In genomic region chr19:29663861-29664752, GRCh38 we compare ENCODE assay signal across 9 cellular contexts. TPM values are rescaled to one million over a fixed set of nuclear protein-coding genes. Genes with fewer than 3 reads are reported as not detected.
A peak's percentile ranks its signal among the peaks of the same experiment; 100 is the strongest.
DNase-seq lines count a peak whose midpoint lies in the region; ATAC-seq, FAIRE-seq and TF ChIP-seq lines count a peak whose summit lies in the region.
"Had no signal": no experiment of that assay in that cellular context is flagged by ENCODE, and none has a peak within 500 bp of the region (broad histone marks: within the 10 kb centered on the region; RNA-seq: fewer than 3 reads in every experiment).

No MANE protein-coding gene starts in this region.

- peaks cover 4% of the 10 kb centered on the region in 2 donors for H3K36me3 Mint-ChIP-seq in activated T-cell treated with anti-CD3 and anti-CD28 coated beads, Interleukin-2, amount 50 U/mL, for 72 hours (ENCODE audit: insufficient read depth in 2 of 2)

- peak overlapping the region; percentile 94 for H3K27ac ChIP-seq in keratinocyte (ENCODE audit: control insufficient read depth, insufficient read depth, low read length)
- peak overlapping the region; percentile 85 for H3K27ac ChIP-seq in suprapubic skin

- no peak for TF ChIP-seq CTCF in keratinocyte (optimal IDR thresholded peaks at IDR 0.05 in 1 of 3, IDR thresholded peaks at IDR 0.05 in 1 of 3, conservative IDR thresholded peaks at IDR 0.05 in 1 of 3; ENCODE audit: extremely low read depth in 1 of 3, insufficient read depth in 2 of 3, low read length in 3 of 3)
- TF ChIP-seq CTCF in suprapubic skin (IDR thresholded peaks at IDR 0.05) = no peak

- no peak for TF ChIP-seq POLR2A in suprapubic skin (IDR thresholded peaks at IDR 0.05)

- H2AFZ ChIP-seq in keratinocyte (ENCODE audit: control insufficient read depth, low read length) = no peak overlapping the region

- H3K4me3 Mint-ChIP-seq in activated T-cell treated with anti-CD3 and anti-CD28 coated beads, Interleukin-2, amount 50 U/mL, for 72 hours = peak overlapping the region; percentile 69 to 85

- dilution Hi-C loops in keratinocyte (cut with MboI; ENCODE audit: extremely low pct_ligation_motif_present, low sequenced_read_pairs) = no loop called here

- peaks cover 3% of the 10 kb centered on the region for H4K20me1 ChIP-seq in keratinocyte (ENCODE audit: control insufficient read depth, extremely low read depth, insufficient read depth, low read length)

- H3K4me3 ChIP-seq in keratinocyte (ENCODE audit: control insufficient read depth in 2 of 3, extremely low read depth in 1 of 3, insufficient read depth in 2 of 3, low read depth in 1 of 3, low read length in 3 of 3) = peak overlapping the region; percentile 24 to 90 (median 56)
- H3K4me3 ChIP-seq in suprapubic skin = peak overlapping the region; percentile 74

- no peak for ATAC-seq in activated T-cell treated with anti-CD3 and anti-CD28 coated beads, Interleukin-2, amount 50 U/mL, for 72 hours (replicated peaks in 1 of 2)
- no peak for ATAC-seq in HG03175 (IDR thresholded peaks at IDR 0.05; ENCODE audit: unreplicated experiment)
- no peak for ATAC-seq in GM21381 (IDR thresholded peaks at IDR 0.05; ENCODE audit: unreplicated experiment)

- H3K4me2 ChIP-seq in keratinocyte (ENCODE audit: control insufficient read depth, extremely low read depth, insufficient read depth, low read depth, low read length) = peak overlapping the region; percentile 90

- H3K36me3 ChIP-seq in keratinocyte (ENCODE audit: control insufficient read depth in 2 of 2, extremely low read depth in 1 of 2, insufficient read depth in 2 of 2, low read length in 2 of 2) (peaks cover 0 to 1% of the 10 kb centered on the region in 2 experiments), suprapubic skin (no peaks in the 10 kb centered on the region)

- no peaks in the 10 kb centered on the region for H3K9me3 Mint-ChIP-seq in activated T-cell treated with anti-CD3 and anti-CD28 coated beads, Interleukin-2, amount 50 U/mL, for 72 hours

- no peak for TF ChIP-seq EP300 in suprapubic skin (IDR thresholded peaks at IDR 0.05)

- peaks cover 63% of the 10 kb centered on the region for H3K4me1 Mint-ChIP-seq in activated T-cell treated with anti-CD3 and anti-CD28 coated beads, Interleukin-2, amount 50 U/mL, for 72 hours (ENCODE audit: low read depth)

- H3K9ac ChIP-seq in keratinocyte (ENCODE audit: control insufficient read depth, extremely low read depth, insufficient read depth, low read length) = peak overlapping the region; percentile 85

- H3K79me2 ChIP-seq in keratinocyte (ENCODE audit: control insufficient read depth, insufficient read depth, low read length) = peaks cover 45% of the 10 kb centered on the region

- no peaks in the 10 kb centered on the region for H3K27me3 Mint-ChIP-seq in activated T-cell treated with anti-CD3 and anti-CD28 coated beads, Interleukin-2, amount 50 U/mL, for 72 hours (ENCODE audit: low read depth)

- no peaks in the 10 kb centered on the region for H3K9me3 ChIP-seq in keratinocyte (ENCODE audit: control insufficient read depth, low read depth, low read length)
- no peaks in the 10 kb centered on the region for H3K9me3 ChIP-seq in suprapubic skin

- FAIRE-seq in keratinocyte (lab: Jason Lieb, UNC) = peak; percentile 92

- H3K27me3 ChIP-seq in keratinocyte (ENCODE audit: control insufficient read depth, extremely low read depth, insufficient read depth, low read length) = no peaks in the 10 kb centered on the region
- no peaks in the 10 kb centered on the region for H3K27me3 ChIP-seq in suprapubic skin

- peak; percentile 14 for DNase-seq in activated CD4-positive, alpha-beta T cell treated with anti-CD3 and anti-CD28 coated beads for 48 hours
- DNase-seq in activated CD4-positive, alpha-beta T cell treated with anti-CD3 and anti-CD28 coated beads for 4 hours = no peak
- no peak for DNase-seq in activated T-cell treated with anti-CD3 and anti-CD28 coated beads, Interleukin-2, amount 50 U/mL, for 72 hours
- DNase-seq in keratinocyte (ENCODE audit: low read depth, low spot score) = peak; percentile 65
- DNase-seq in suprapubic skin (ENCODE audit: low spot score in 2 of 2) = peak in 1 of 2 donors; percentile 65
- no peak for DNase-seq in HUDEP-2 (lab: John Stamatoyannopoulos, UW; ENCODE audit: unreplicated experiment in 76 of 76)
- DNase-seq: SIG-M5 had no signal

- 51% methylated on average over 16 of the region's 19 CpGs for WGBS in suprapubic skin

- H3K27ac Mint-ChIP-seq in activated T-cell treated with anti-CD3 and anti-CD28 coated beads, Interleukin-2, amount 50 U/mL, for 72 hours = no peak overlapping the region

- H3K4me1 ChIP-seq in keratinocyte (ENCODE audit: control insufficient read depth, extremely low read depth, insufficient read depth, low read length) = peaks cover 58% of the 10 kb centered on the region
- H3K4me1 ChIP-seq in suprapubic skin = peaks cover 81% of the 10 kb centered on the region

- H3K9me1 ChIP-seq in keratinocyte (ENCODE audit: control insufficient read depth, extremely low read depth, insufficient read depth, low read length) = peaks cover 3% of the 10 kb centered on the region

RNA-seq across cellular contexts. Expression of gene PLEKHF1, which starts 1.2 kb away (rescaled TPM):
- total RNA-seq in activated T-cell treated with anti-CD3 and anti-CD28 coated beads, Interleukin-2, amount 50 U/mL, for 72 hours = 10 to 100 TPM; 21.3 to 21.5 TPM
- polyA plus RNA-seq in keratinocyte = 9.4 to 22.0 TPM (median 11.4 TPM) in 3 replicates
- polyA plus RNA-seq in keratinocyte (2011; ENCODE audit: low read depth) = 4.2 TPM
- polyA plus RNA-seq in keratinocyte (2011; cell fraction: cytosol; rRNA removed) = 7.8 and 18.2 TPM in 2 replicates
- 20.9 and 25.8 TPM in 2 replicates for polyA plus RNA-seq in keratinocyte (2011; cell fraction: nucleus; rRNA removed)
- polyA plus RNA-seq in keratinocyte (2012; ENCODE audit: low replicate concordance) = 8.8 and 15.1 TPM in 2 replicates
- polyA minus RNA-seq in keratinocyte = 7.9 to 16.5 TPM (median 14.5 TPM) in 3 replicates
- 42.6 TPM for polyA minus RNA-seq in keratinocyte (2011; cell fraction: cytosol; rRNA and poly(A)+ RNA removed)
- 16.8 and 22.4 TPM in 2 replicates for polyA minus RNA-seq in keratinocyte (2011; cell fraction: nucleus; rRNA and poly(A)+ RNA removed)
- total RNA-seq in suprapubic skin = 10 to 100 TPM in 2 of 4 donors, 1 to 10 TPM in 2; 4.5 to 18.8 (median 9.7) TPM

RNA-seq across cellular contexts. Expression of gene C19orf12, which starts 51.0 kb away (rescaled TPM):
- total RNA-seq in activated T-cell treated with anti-CD3 and anti-CD28 coated beads, Interleukin-2, amount 50 U/mL, for 72 hours = 10 to 100 TPM; 32.1 to 35.6 TPM
- 10.9 to 14.0 TPM (median 12.3 TPM) in 3 replicates for polyA plus RNA-seq in keratinocyte
- 2.4 TPM for polyA plus RNA-seq in keratinocyte (2011; ENCODE audit: low read depth)
- polyA plus RNA-seq in keratinocyte (2011; cell fraction: cytosol; rRNA removed) = 14.3 TPM in 2 replicates
- 11.1 and 14.6 TPM in 2 replicates for polyA plus RNA-seq in keratinocyte (2011; cell fraction: nucleus; rRNA removed)
- 7.1 and 12.1 TPM in 2 replicates for polyA plus RNA-seq in keratinocyte (2012; ENCODE audit: low replicate concordance)
- 5.1 to 9.0 TPM (median 6.1 TPM) in 3 replicates for polyA minus RNA-seq in keratinocyte
- 9.6 TPM for polyA minus RNA-seq in keratinocyte (2011; cell fraction: cytosol; rRNA and poly(A)+ RNA removed)
- polyA minus RNA-seq in keratinocyte (2011; cell fraction: nucleus; rRNA and poly(A)+ RNA removed) = 4.6 and 6.7 TPM in 2 replicates
- total RNA-seq in suprapubic skin = 10 to 100 TPM; 19.6 to 35.8 (median 27.3) TPM

RNA-seq across cellular contexts. Expression of gene POP4, which starts 58.0 kb away (rescaled TPM):
- total RNA-seq in activated T-cell treated with anti-CD3 and anti-CD28 coated beads, Interleukin-2, amount 50 U/mL, for 72 hours = 10 to 100 TPM; 62.6 to 65.3 TPM
- 93.9 to 110 TPM (median 104 TPM) in 3 replicates for polyA plus RNA-seq in keratinocyte
- polyA plus RNA-seq in keratinocyte (2011; ENCODE audit: low read depth) = 43.6 TPM
- polyA plus RNA-seq in keratinocyte (2011; cell fraction: cytosol; rRNA removed) = 93.0 and 151 TPM in 2 replicates
- polyA plus RNA-seq in keratinocyte (2011; cell fraction: nucleus; rRNA removed) = 98.5 and 104 TPM in 2 replicates
- 60.3 and 71.0 TPM in 2 replicates for polyA plus RNA-seq in keratinocyte (2012; ENCODE audit: low replicate concordance)
- 25.0 to 59.3 TPM (median 39.3 TPM) in 3 replicates for polyA minus RNA-seq in keratinocyte
- polyA minus RNA-seq in keratinocyte (2011; cell fraction: cytosol; rRNA and poly(A)+ RNA removed) = 98.0 TPM
- 21.5 and 31.6 TPM in 2 replicates for polyA minus RNA-seq in keratinocyte (2011; cell fraction: nucleus; rRNA and poly(A)+ RNA removed)
- 10 to 100 TPM; 35.4 to 76.8 (median 62.6) TPM for total RNA-seq in suprapubic skin

Comparison
In these comparisons a context has a peak if more than half of its experiments do, and no peak if none do; other contexts are left out.
1. DNase-seq: peak in activated CD4-positive, alpha-beta T cell treated with anti-CD3 and anti-CD28 coated beads for 48 hours (single experiment) and keratinocyte (single experiment); none in activated CD4-positive, alpha-beta T cell treated with anti-CD3 and anti-CD28 coated beads for 4 hours (0 of 2), activated T-cell treated with anti-CD3 and anti-CD28 coated beads, Interleukin-2, amount 50 U/mL, for 72 hours (0 of 2) and HUDEP-2 (0 of 76).